Comparison of ENCODE assay signal across 8 cellular contexts in the genomic region with DNA sequence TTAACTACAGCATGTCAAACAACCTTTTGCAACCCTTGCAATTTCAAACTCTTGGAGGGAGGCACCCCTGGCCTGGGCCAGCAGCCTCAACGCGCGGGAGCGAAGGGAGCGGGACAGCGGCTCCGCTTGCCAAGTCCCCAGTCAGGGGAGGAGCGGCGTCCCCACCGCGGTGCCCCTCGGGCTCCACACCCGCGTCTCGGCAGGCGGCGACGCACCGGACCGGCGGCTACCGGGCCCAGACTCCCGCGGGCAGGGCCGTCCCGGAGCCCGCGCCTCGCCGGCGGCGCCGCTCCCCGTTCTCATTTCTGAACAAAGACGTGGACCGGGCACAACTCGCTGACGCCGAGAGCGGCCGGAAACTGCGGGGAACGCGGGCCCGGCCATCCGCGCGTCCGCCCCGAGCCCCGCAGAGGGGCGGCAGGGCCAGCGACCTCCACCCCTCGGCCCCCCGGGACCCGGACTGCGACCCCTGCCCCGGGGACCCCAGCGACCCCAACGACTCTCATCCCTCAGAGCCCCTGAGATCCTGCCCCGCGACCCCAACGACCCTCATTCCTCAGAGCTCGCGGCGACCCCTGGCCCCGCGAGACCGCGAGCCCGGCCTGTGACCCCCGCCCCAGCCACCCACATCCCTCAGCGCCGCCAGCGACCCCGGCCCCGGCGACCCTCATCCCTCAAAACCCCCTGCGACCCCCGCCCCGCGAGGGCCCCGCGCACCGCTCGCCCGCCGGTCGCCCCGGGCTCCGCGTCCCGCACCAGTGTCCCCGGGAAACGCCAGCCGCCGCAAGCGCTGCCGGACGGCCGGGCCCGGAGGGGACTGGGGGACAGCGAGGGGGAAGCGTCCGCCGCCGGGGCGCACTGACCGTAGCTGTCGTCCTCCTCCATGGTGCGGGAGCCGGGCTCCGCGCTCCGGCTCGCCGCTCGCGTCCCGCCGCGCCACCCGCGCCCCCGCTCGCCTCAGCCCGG. TPM values are rescaled to one million over a fixed set of nuclear protein-coding genes. Genes with fewer than 3 reads are reported as not detected.
DNase-seq lines count a peak whose midpoint lies in the region; ATAC-seq and TF ChIP-seq lines count a peak whose summit lies in the region.

A gene with protein sequence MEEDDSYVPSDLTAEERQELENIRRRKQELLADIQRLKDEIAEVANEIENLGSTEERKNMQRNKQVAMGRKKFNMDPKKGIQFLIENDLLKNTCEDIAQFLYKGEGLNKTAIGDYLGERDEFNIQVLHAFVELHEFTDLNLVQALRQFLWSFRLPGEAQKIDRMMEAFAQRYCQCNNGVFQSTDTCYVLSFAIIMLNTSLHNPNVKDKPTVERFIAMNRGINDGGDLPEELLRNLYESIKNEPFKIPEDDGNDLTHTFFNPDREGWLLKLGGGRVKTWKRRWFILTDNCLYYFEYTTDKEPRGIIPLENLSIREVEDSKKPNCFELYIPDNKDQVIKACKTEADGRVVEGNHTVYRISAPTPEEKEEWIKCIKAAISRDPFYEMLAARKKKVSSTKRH (minus strand): TSS at position 935 of the 966 bp plus-strand sequence. CDS start 50 bp downstream, at position 885.

- H3K79me2 ChIP-seq in DOHH2 (ENCODE audit: control insufficient read depth, low read length) (peaks cover 52% of the 10 kb centered on the region), osteoblast (ENCODE audit: insufficient read depth, low read length) (peaks cover 31% of the 10 kb centered on the region)

- H3K4me2 ChIP-seq in DOHH2 (ENCODE audit: low read length) (peak within 1 kb of the TSS; percentile 86), osteoblast (ENCODE audit: insufficient read depth, low read length) (peak within 1 kb of the TSS; percentile 95)

- H3K27ac Mint-ChIP-seq in glutamatergic neuron (ENCODE audit: unreplicated experiment), result peak within 1 kb of the TSS; percentile 73

- H2AFZ ChIP-seq in osteoblast (ENCODE audit: low read length), result peak within 1 kb of the TSS; percentile 94

- no peaks in the 10 kb centered on the region for H3K9me2 ChIP-seq in DOHH2 (replicated peaks; ENCODE audit: control insufficient read depth, low read length)

- ATAC-seq in GM21825 (IDR thresholded peaks at IDR 0.05; ENCODE audit: unreplicated experiment), result peak; percentile 21
- ATAC-seq in HG03460 (IDR thresholded peaks at IDR 0.05; ENCODE audit: unreplicated experiment), result no peak

- no peaks in the 10 kb centered on the region for H3K27me3 ChIP-seq in DOHH2 (ENCODE audit: control insufficient read depth, low read length)
- H3K27me3 ChIP-seq in osteoblast (ENCODE audit: insufficient read depth, low read length), result no peaks in the 10 kb centered on the region

- H3K36me3 ChIP-seq in DOHH2 (ENCODE audit: control insufficient read depth, low read length), result peaks cover 4% of the 10 kb centered on the region; the same call in 1 of the 2 replicates
- no peaks in the 10 kb centered on the region for H3K36me3 ChIP-seq in osteoblast (ENCODE audit: insufficient read depth, low read length)

- H3K4me3 ChIP-seq in DOHH2 (ENCODE audit: low read length) (peak within 1 kb of the TSS; percentile 83), osteoblast (ENCODE audit: insufficient read depth, low read length) (peak within 1 kb of the TSS; percentile 100)

- peak within 1 kb of the TSS; percentile 95 for H3K4me3 Mint-ChIP-seq in glutamatergic neuron (ENCODE audit: unreplicated experiment)

- H3K27ac ChIP-seq in DOHH2 (ENCODE audit: low read depth, low read length) (peak within 1 kb of the TSS; percentile 76), osteoblast (ENCODE audit: low read depth, low read length) (peak within 1 kb of the TSS; percentile 90)

- no peak for TF ChIP-seq CTCF in DOHH2 (IDR thresholded peaks at IDR 0.05; ENCODE audit: low read depth, low read length, poor library complexity, severe bottlenecking)
- TF ChIP-seq CTCF in glutamatergic neuron (IDR thresholded peaks at IDR 0.05; ENCODE audit: partially characterized antibody, unreplicated experiment), result no peak
- TF ChIP-seq CTCF in osteoblast (IDR thresholded peaks at IDR 0.05; ENCODE audit: extremely low read depth, low read depth, low read length), result no peak

- H3K27me3 Mint-ChIP-seq in glutamatergic neuron (ENCODE audit: unreplicated experiment), result peaks cover 2% of the 10 kb centered on the region

- no peaks in the 10 kb centered on the region for H4K20me1 ChIP-seq in DOHH2 (ENCODE audit: control insufficient read depth, insufficient read depth, low read depth, low read length)
- no peaks in the 10 kb centered on the region for H4K20me1 ChIP-seq in osteoblast (ENCODE audit: insufficient read depth, low read length)

- peaks cover 4% of the 10 kb centered on the region for H3K9me3 Mint-ChIP-seq in glutamatergic neuron (ENCODE audit: unreplicated experiment)

- H3K9me3 ChIP-seq in DOHH2 (ENCODE audit: control insufficient read depth, insufficient read depth, low read length) (no peaks in the 10 kb centered on the region), osteoblast (ENCODE audit: low read depth, low read length) (no peaks in the 10 kb centered on the region)

- peaks cover 39% of the 10 kb centered on the region for H3K4me1 ChIP-seq in DOHH2 (ENCODE audit: control insufficient read depth, low read length)
- H3K4me1 ChIP-seq in osteoblast (ENCODE audit: insufficient read depth, low read length), result peaks cover 3% of the 10 kb centered on the region

- DNase-seq in MV-4-11 (lab: John Stamatoyannopoulos, UW) (peak; percentile 13), glutamatergic neuron (peak; percentile 70), osteoblast (ENCODE audit: insufficient read length, low spot score, missing footprints) (peak; percentile 87), GM19240 (ENCODE audit: insufficient read length, low spot score) (no peak)
- peak; percentile 48 for DNase-seq in activated naive CD4-positive, alpha-beta T cell treated with anti-CD3 and anti-CD28 coated beads, Interleukin-2, amount 50 U/mL, for 16 hours

- peaks cover 16% of the 10 kb centered on the region for H3F3A ChIP-seq in DOHH2 (ENCODE audit: control insufficient read depth, insufficient read depth)

- H3K36me3 Mint-ChIP-seq in glutamatergic neuron (ENCODE audit: unreplicated experiment), result no peaks in the 10 kb centered on the region

- H3K4me1 Mint-ChIP-seq in glutamatergic neuron (ENCODE audit: low read depth, unreplicated experiment), result peaks cover 8% of the 10 kb centered on the region

RNA-seq across cellular contexts. Expression of the gene that starts here (rescaled TPM):
- total RNA-seq in glutamatergic neuron (ENCODE audit: unreplicated experiment), result 57.2 TPM
- total RNA-seq in osteoblast, result 20.9 and 21.4 TPM in 2 replicates
